In genomic region chr16:88856828-88857727, GRCh38 we compare ENCODE assay signal across 8 cellular contexts. TPM values are rescaled to one million over a fixed set of nuclear protein-coding genes. Genes with fewer than 3 reads are reported as not detected.
DNase-seq lines count a peak whose midpoint lies in the region; ATAC-seq, FAIRE-seq and TF ChIP-seq lines count a peak whose summit lies in the region.

TSS of gene GALNS (minus strand) at chr16:88856947. CDS start at chr16:88856877, 70 bp downstream.
A gene with protein sequence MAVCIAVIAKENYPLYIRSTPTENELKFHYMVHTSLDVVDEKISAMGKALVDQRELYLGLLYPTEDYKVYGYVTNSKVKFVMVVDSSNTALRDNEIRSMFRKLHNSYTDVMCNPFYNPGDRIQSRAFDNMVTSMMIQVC (plus strand): TSS chr16:88857127. CDS start chr16:88857151, 24 bp downstream.

- peak; percentile 90 for DNase-seq in AG10803 (ENCODE audit: low read depth)
- DNase-seq in NCI-H460 (ENCODE audit: extremely low read depth, low read depth): peak; percentile 91
- peak; percentile 100 for DNase-seq in activated CD4-positive, CD25-positive, alpha-beta regulatory T cell treated with anti-CD3 and anti-CD28 coated beads, Interleukin-2, amount 50 U/mL, for 72 hours
- DNase-seq in cerebellar cortex (ENCODE audit: low spot score): peak; percentile 94
- peak; percentile 67 for DNase-seq in keratinocyte (ENCODE audit: low read depth, low spot score)
- peak; percentile 98 to 99 (median 99) for DNase-seq in stimulated activated CD4-positive, alpha-beta T cell treated with anti-CD3 and anti-CD28 coated beads, Interleukin-12 subunit alpha, Interleukin-12 subunit beta, amount 100 ng/mL, for 48 hours (ENCODE audit: low read depth in 2 of 3, low spot score in 1 of 3)

- ATAC-seq in GM19043 (IDR thresholded peaks at IDR 0.05; ENCODE audit: low read depth, unreplicated experiment): peak; percentile 72
- ATAC-seq in HG03378 (IDR thresholded peaks at IDR 0.05; ENCODE audit: unreplicated experiment): peak; percentile 54

- H3K9me1 ChIP-seq in keratinocyte (ENCODE audit: control insufficient read depth, extremely low read depth, insufficient read depth, low read length): no peaks in the 10 kb centered on the region

- peak within 1 kb of the TSS; percentile 19 for H3K27ac ChIP-seq in keratinocyte (ENCODE audit: control insufficient read depth, insufficient read depth, low read length)

- no peaks in the 10 kb centered on the region for H3K27me3 ChIP-seq in keratinocyte (ENCODE audit: control insufficient read depth, extremely low read depth, insufficient read depth, low read length)

- no peaks in the 10 kb centered on the region for H3K9me3 ChIP-seq in keratinocyte (ENCODE audit: control insufficient read depth, low read depth, low read length)

- no peaks in the 10 kb centered on the region for H4K20me1 ChIP-seq in keratinocyte (ENCODE audit: control insufficient read depth, extremely low read depth, insufficient read depth, low read length)

- H3K36me3 ChIP-seq in keratinocyte (ENCODE audit: control insufficient read depth in 2 of 2, extremely low read depth in 1 of 2, insufficient read depth in 2 of 2, low read length in 2 of 2): peaks cover 7 to 14% of the 10 kb centered on the region in 2 experiments

- peak within 1 kb of the TSS; percentile 94 for H3K9ac ChIP-seq in keratinocyte (ENCODE audit: control insufficient read depth, extremely low read depth, insufficient read depth, low read length)

- H3K4me3 ChIP-seq in AG10803 (ENCODE audit: low read length) (peak within 1 kb of the TSS; percentile 99), keratinocyte (ENCODE audit: control insufficient read depth in 2 of 3, extremely low read depth in 1 of 3, insufficient read depth in 2 of 3, low read depth in 1 of 3, low read length in 3 of 3) (peak within 1 kb of the TSS; percentile 70 to 100 (median 82))

- TF ChIP-seq CTCF in AG10803 (conservative IDR thresholded peaks at IDR 0.05; ENCODE audit: low read length) (no peak), keratinocyte (optimal IDR thresholded peaks at IDR 0.05 in 1 of 3, IDR thresholded peaks at IDR 0.05 in 1 of 3, conservative IDR thresholded peaks at IDR 0.05 in 1 of 3; ENCODE audit: extremely low read depth in 1 of 3, insufficient read depth in 2 of 3, low read length in 3 of 3) (peak in 1 of 3 experiments; percentile 6)

- peak within 1 kb of the TSS; percentile 98 for H2AFZ ChIP-seq in keratinocyte (ENCODE audit: control insufficient read depth, low read length)

- peaks cover 5% of the 10 kb centered on the region for H3K79me2 ChIP-seq in keratinocyte (ENCODE audit: control insufficient read depth, insufficient read depth, low read length)

- dilution Hi-C loops in keratinocyte (cut with MboI; ENCODE audit: extremely low pct_ligation_motif_present, low sequenced_read_pairs): no loop called here

- H3K4me1 ChIP-seq in keratinocyte (ENCODE audit: control insufficient read depth, extremely low read depth, insufficient read depth, low read length): peaks cover 5% of the 10 kb centered on the region

- peak within 1 kb of the TSS; percentile 75 for H3K4me2 ChIP-seq in keratinocyte (ENCODE audit: control insufficient read depth, extremely low read depth, insufficient read depth, low read depth, low read length)

- FAIRE-seq in keratinocyte (lab: Jason Lieb, UNC): no peak

RNA-seq across cellular contexts. Expression of gene GALNS, which starts in this region (rescaled TPM):
- total RNA-seq in NCI-H460 (2014; rRNA removed; shearing (Covaris generic)): 17.9 and 20.0 TPM in 2 replicates
- polyA plus RNA-seq in NCI-H460 (2014; cell fraction: nucleus; rRNA removed): 12.5 and 16.1 TPM in 2 replicates
- 8.3 to 9.6 TPM (median 9.3 TPM) in 3 replicates for polyA plus RNA-seq in keratinocyte
- 13.2 TPM for polyA plus RNA-seq in keratinocyte (2011; ENCODE audit: low read depth)
- polyA plus RNA-seq in keratinocyte (2011; cell fraction: cytosol; rRNA removed): 7.0 and 11.7 TPM in 2 replicates
- 21.4 and 36.8 TPM in 2 replicates for polyA plus RNA-seq in keratinocyte (2011; cell fraction: nucleus; rRNA removed)
- 17.3 and 19.2 TPM in 2 replicates for polyA plus RNA-seq in keratinocyte (2012; ENCODE audit: low replicate concordance)
- 7.8 to 20.3 TPM (median 9.1 TPM) in 3 replicates for polyA minus RNA-seq in keratinocyte
- polyA minus RNA-seq in keratinocyte (2011; cell fraction: cytosol; rRNA and poly(A)+ RNA removed): 11.5 TPM
- 15.1 and 19.1 TPM in 2 replicates for polyA minus RNA-seq in keratinocyte (2011; cell fraction: nucleus; rRNA and poly(A)+ RNA removed)

RNA-seq across cellular contexts. Expression of the second gene that starts in this region (rescaled TPM):
- total RNA-seq in NCI-H460 (2014; rRNA removed; shearing (Covaris generic)): 20.0 and 21.1 TPM in 2 replicates
- 33.1 and 57.2 TPM in 2 replicates for polyA plus RNA-seq in NCI-H460 (2014; cell fraction: nucleus; rRNA removed)
- polyA plus RNA-seq in keratinocyte: 49.5 to 170 TPM (median 139 TPM) in 3 replicates
- polyA plus RNA-seq in keratinocyte (2011; ENCODE audit: low read depth): 58.1 TPM
- polyA plus RNA-seq in keratinocyte (2011; cell fraction: cytosol; rRNA removed): 71.4 and 80.1 TPM in 2 replicates
- 33.8 and 39.0 TPM in 2 replicates for polyA plus RNA-seq in keratinocyte (2011; cell fraction: nucleus; rRNA removed)
- polyA plus RNA-seq in keratinocyte (2012; ENCODE audit: low replicate concordance): 93.5 and 143 TPM in 2 replicates
- 47.0 to 51.3 TPM (median 47.3 TPM) in 3 replicates for polyA minus RNA-seq in keratinocyte
- 39.1 TPM for polyA minus RNA-seq in keratinocyte (2011; cell fraction: cytosol; rRNA and poly(A)+ RNA removed)
- polyA minus RNA-seq in keratinocyte (2011; cell fraction: nucleus; rRNA and poly(A)+ RNA removed): 8.4 and 8.5 TPM in 2 replicates

Comparison
In these comparisons a context has a peak if more than half of its experiments do, and no peak if none do; other contexts are left out.
1. Peak in every context shown above with its lines: DNase-seq, ATAC-seq, H3K4me3 ChIP-seq and H3K27ac ChIP-seq.